ENCODE assay signal across 1 cellular context in genomic region chr9:128529191-128529590, GRCh38.
TF ChIP-seq lines count a peak whose summit lies in the region.

No MANE protein-coding gene starts in this region.

TF ChIP-seq in WTC11, 78 proteins besides CTCF, POLR2A, EP300 and RAD21 (continued from another document):
- TF ChIP-seq PRDM15 (CRISPR knock-in tag; IDR thresholded peaks at IDR 0.05) (no peak), HMGA2 (CRISPR knock-in tag; IDR thresholded peaks at IDR 0.05) (no peak), FOXP4 (CRISPR knock-in tag; IDR thresholded peaks at IDR 0.05) (no peak), ZNF671 (CRISPR knock-in tag; IDR thresholded peaks at IDR 0.05) (no peak), ATF1 (CRISPR knock-in tag; IDR thresholded peaks at IDR 0.05) (no peak), ELF4 (CRISPR knock-in tag; IDR thresholded peaks at IDR 0.05; ENCODE audit: low read depth) (no peak), ESRRA (CRISPR knock-in tag; IDR thresholded peaks at IDR 0.05; ENCODE audit: borderline replicate concordance) (no peak), TP53 (CRISPR knock-in tag; IDR thresholded peaks at IDR 0.05) (no peak), JUN (CRISPR knock-in tag; IDR thresholded peaks at IDR 0.05) (no peak), ZNF121 (CRISPR knock-in tag; IDR thresholded peaks at IDR 0.05) (no peak), SP1 (CRISPR knock-in tag; conservative IDR thresholded peaks at IDR 0.05) (no peak)
- TF ChIP-seq, protein P1, sequence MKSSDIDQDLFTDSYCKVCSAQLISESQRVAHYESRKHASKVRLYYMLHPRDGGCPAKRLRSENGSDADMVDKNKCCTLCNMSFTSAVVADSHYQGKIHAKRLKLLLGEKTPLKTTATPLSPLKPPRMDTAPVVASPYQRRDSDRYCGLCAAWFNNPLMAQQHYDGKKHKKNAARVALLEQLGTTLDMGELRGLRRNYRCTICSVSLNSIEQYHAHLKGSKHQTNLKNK (CRISPR knock-in tag; IDR thresholded peaks at IDR 0.05), result no peak
- TF ChIP-seq, protein P2, sequence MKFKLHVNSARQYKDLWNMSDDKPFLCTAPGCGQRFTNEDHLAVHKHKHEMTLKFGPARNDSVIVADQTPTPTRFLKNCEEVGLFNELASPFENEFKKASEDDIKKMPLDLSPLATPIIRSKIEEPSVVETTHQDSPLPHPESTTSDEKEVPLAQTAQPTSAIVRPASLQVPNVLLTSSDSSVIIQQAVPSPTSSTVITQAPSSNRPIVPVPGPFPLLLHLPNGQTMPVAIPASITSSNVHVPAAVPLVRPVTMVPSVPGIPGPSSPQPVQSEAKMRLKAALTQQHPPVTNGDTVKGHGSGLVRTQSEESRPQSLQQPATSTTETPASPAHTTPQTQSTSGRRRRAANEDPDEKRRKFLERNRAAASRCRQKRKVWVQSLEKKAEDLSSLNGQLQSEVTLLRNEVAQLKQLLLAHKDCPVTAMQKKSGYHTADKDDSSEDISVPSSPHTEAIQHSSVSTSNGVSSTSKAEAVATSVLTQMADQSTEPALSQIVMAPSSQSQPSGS (CRISPR knock-in tag; IDR thresholded peaks at IDR 0.05; ENCODE audit: borderline replicate concordance, low read depth), result no peak
